In the genomic region with DNA sequence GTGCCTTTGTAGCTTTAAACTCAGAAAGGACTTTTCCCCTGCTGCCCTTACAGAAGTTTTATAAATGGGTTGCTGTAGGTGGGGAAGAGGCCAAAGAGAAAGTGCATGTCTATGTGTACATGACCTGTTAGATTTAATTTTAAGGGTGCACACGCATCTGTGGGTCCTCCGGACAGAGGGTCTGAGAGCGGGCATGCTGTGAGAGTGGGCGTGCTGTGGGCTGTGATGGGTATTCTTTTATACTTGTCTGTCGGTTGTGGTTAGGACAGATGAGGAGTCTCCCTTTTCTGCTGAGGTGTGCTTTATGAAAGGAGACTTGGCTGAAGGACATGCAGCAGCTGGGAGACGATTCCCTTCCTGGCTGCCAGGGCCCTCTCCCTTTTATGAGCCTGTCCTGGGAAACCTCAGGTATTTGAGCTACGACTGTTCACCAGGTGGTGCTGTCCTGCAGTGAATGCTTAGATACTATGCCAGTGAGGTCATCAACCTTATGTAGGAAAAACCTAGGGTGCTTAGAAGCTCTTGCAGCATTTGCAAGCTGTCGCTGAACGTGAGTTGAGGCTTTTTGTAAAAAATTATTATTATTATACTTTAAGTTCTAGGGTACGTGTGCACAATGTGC, we compare ENCODE assay signal across 8 cellular contexts.
DNase-seq lines count a peak whose midpoint lies in the region; ATAC-seq and TF ChIP-seq lines count a peak whose summit lies in the region.

No MANE protein-coding gene starts in this region.

- 71 to 83% methylated on average over 10 of the region's 10 CpGs for WGBS in tibial nerve, 2 donors

- TF ChIP-seq EP300 in tibial nerve (IDR thresholded peaks at IDR 0.05), result no peak

- peak overlapping the region in 2 of 4 donors; percentile 31 to 56 for H3K27ac ChIP-seq in tibial nerve
- H3K27ac ChIP-seq in effector memory CD4-positive, alpha-beta T cell (ENCODE audit: insufficient read depth, low read length, poor library complexity, severe bottlenecking), result no peak overlapping the region

- H3K4me1 ChIP-seq in mucosa of descending colon (ENCODE audit: low read depth) (peaks cover 6% of the 10 kb centered on the region), tibial nerve (peaks cover 0 to 49% (median 24%) of the 10 kb centered on the region in 4 donors)
- H3K4me1 ChIP-seq in effector memory CD4-positive, alpha-beta T cell (ENCODE audit: control insufficient read depth, insufficient read depth, low read length, poor library complexity, severe bottlenecking), result no peaks in the 10 kb centered on the region

- H3K9me3 ChIP-seq in mucosa of descending colon, result no peaks in the 10 kb centered on the region
- H3K9me3 ChIP-seq in tibial nerve, result peaks cover 0 to 5% (median 0%) of the 10 kb centered on the region in 4 donors
- no peaks in the 10 kb centered on the region for H3K9me3 ChIP-seq in effector memory CD4-positive, alpha-beta T cell (ENCODE audit: control insufficient read depth, low read length)

- intact Hi-C loops in mucosa of descending colon (cut with DNase I, micrococcal nuclease), result loop anchor here in 1 of 2 donors (5.0 kb wide), 1 partner anchor 81 kb away; no protein-coding TSS in a partner anchor

- TF ChIP-seq CTCF in mucosa of descending colon (IDR thresholded peaks at IDR 0.05) (peak; percentile 8), tibial nerve (IDR thresholded peaks at IDR 0.05) (peak in 2 of 5 experiments; percentile 14 to 34)

- ATAC-seq in mucosa of descending colon (peak; percentile 99), HG02852 (IDR thresholded peaks at IDR 0.05; ENCODE audit: unreplicated experiment) (no peak)

- no peak for TF ChIP-seq POLR2A in tibial nerve (IDR thresholded peaks at IDR 0.05)

- H3K4me3 ChIP-seq in mucosa of descending colon (no peak overlapping the region), tibial nerve (no peak overlapping the region)
- H3K4me3 ChIP-seq in effector memory CD4-positive, alpha-beta T cell (ENCODE audit: insufficient read depth, low read depth, low read length, poor library complexity, severe bottlenecking), result no peak overlapping the region

- DNase-seq in activated CD8-positive, alpha-beta memory T cell treated with anti-CD3 and anti-CD28 coated beads, Interleukin-2, amount 50 U/mL, for 1 hour (ENCODE audit: extremely low read depth), result peak; percentile 4
- no peak for DNase-seq in activated CD8-positive, alpha-beta memory T cell treated with anti-CD3 and anti-CD28 coated beads for 24 hours
- DNase-seq in NCI-H524 treated with DMSO at 0.1 percent for 48 hours (lab: John Stamatoyannopoulos, UW) (peak; percentile 34), dermis blood vessel endothelial cell (peak; percentile 68), mucosa of descending colon (peak in 2 of 3 donors; percentile 53 to 86), tibial nerve (ENCODE audit: low spot score in 2 of 2) (no peak)
- no peak for DNase-seq in effector memory CD4-positive, alpha-beta T cell

- H3K27me3 ChIP-seq in tibial nerve, result no peaks in the 10 kb centered on the region
- no peaks in the 10 kb centered on the region for H3K27me3 ChIP-seq in effector memory CD4-positive, alpha-beta T cell (replicated peaks; ENCODE audit: control insufficient read depth, insufficient read depth, low read length, poor library complexity, severe bottlenecking)

- no peaks in the 10 kb centered on the region for H3K36me3 ChIP-seq in mucosa of descending colon (ENCODE audit: low read depth)
- peaks cover 0 to 1% (median 0%) of the 10 kb centered on the region in 3 donors for H3K36me3 ChIP-seq in tibial nerve
- no peaks in the 10 kb centered on the region for H3K36me3 ChIP-seq in effector memory CD4-positive, alpha-beta T cell (ENCODE audit: control insufficient read depth, insufficient read depth, low read length)

Comparison
In these comparisons a context has a peak if more than half of its experiments do, and no peak if none do; other contexts are left out.
1. DNase-seq: peak in activated CD8-positive, alpha-beta memory T cell treated with anti-CD3 and anti-CD28 coated beads, Interleukin-2, amount 50 U/mL, for 1 hour (single experiment), NCI-H524 treated with DMSO at 0.1 percent for 48 hours (single experiment), dermis blood vessel endothelial cell (single experiment) and mucosa of descending colon (2 of 3); none in activated CD8-positive, alpha-beta memory T cell treated with anti-CD3 and anti-CD28 coated beads for 24 hours (single experiment), tibial nerve (0 of 2) and effector memory CD4-positive, alpha-beta T cell (0 of 3).